Comparison of ENCODE assay signal across 8 cellular contexts in genomic region chr12:64825143-64826011, GRCh38. TPM values are rescaled to one million over a fixed set of nuclear protein-coding genes. Genes with fewer than 3 reads are reported as not detected.
DNase-seq lines count a peak whose midpoint lies in the region; ATAC-seq and TF ChIP-seq lines count a peak whose summit lies in the region.

No MANE protein-coding gene starts in this region.

- H3K36me3 ChIP-seq in HUES48 (ENCODE audit: control insufficient read depth, insufficient read depth, low read length) (no peaks in the 10 kb centered on the region), iPS DF 6.9 (ENCODE audit: control insufficient read depth, insufficient read depth, low read length) (no peaks in the 10 kb centered on the region)

- no CpG with 5 or more reads among the region's 51 CpGs for WGBS in iPS DF 6.9 (ENCODE audit: insufficient coverage, insufficient read length)

- H3K9ac ChIP-seq in HUES48 (ENCODE audit: low read depth, low read length): no peak overlapping the region

- peak overlapping the region; percentile 73 for H3K4me3 Mint-ChIP-seq in activated B cell treated with CpG ODN at 0.5 μM for 24 hours

- POLR2A ChIA-PET in activated B cell treated with CpG ODN at 0.5 μM for 24 hours (lab: Charles Lee): interaction anchor here (0.6 kb wide), 1 partner anchor 30 kb away, joined by 4 read pairs; no protein-coding TSS in a partner anchor

- H3K9me3 Mint-ChIP-seq in activated B cell treated with CpG ODN at 0.5 μM for 24 hours: peaks cover 3% of the 10 kb centered on the region

- no peak for ATAC-seq in activated B cell treated with CpG ODN at 0.5 μM for 24 hours (ENCODE audit: low read depth)
- no peak for ATAC-seq in stimulated activated naive CD8-positive, alpha-beta T cell treated with anti-CD3 and anti-CD28 coated beads, Interleukin-15, Interleukin-2, amounts not matched to agents 100 U/mL and 50 U/mL, for 24 hours

- H3K4me1 ChIP-seq in HUES48 (ENCODE audit: control insufficient read depth, insufficient read depth, low read length): peaks cover 7% of the 10 kb centered on the region
- H3K4me1 ChIP-seq in iPS DF 6.9 (ENCODE audit: control insufficient read depth, insufficient read depth, low read length): no peaks in the 10 kb centered on the region

- peaks cover 39% of the 10 kb centered on the region for H3K27me3 Mint-ChIP-seq in activated B cell treated with CpG ODN at 0.5 μM for 24 hours

- DNase-seq in DMS79 treated with DMSO at 0.1 percent for 48 hours (lab: John Stamatoyannopoulos, UW) (peak; percentile 45), activated B cell treated with CpG ODN at 0.5 μM for 24 hours (no peak), iPS DF 6.9 (ENCODE audit: low read depth, low spot score) (no peak), pons (ENCODE audit: low spot score) (no peak), posterior vena cava (ENCODE audit: low spot score) (no peak), AG20443 (ENCODE audit: low spot score) (no peak)
- DNase-seq in stimulated activated naive CD8-positive, alpha-beta T cell treated with anti-CD3 and anti-CD28 coated beads, Interleukin-15, Interleukin-2, amounts not matched to agents 100 U/mL and 50 U/mL, for 24 hours: peak; percentile 20

- intact Hi-C loops in activated B cell treated with CpG ODN at 0.5 μM for 24 hours (cut with micrococcal nuclease) (no loop called here), posterior vena cava (cut with DNase I) (no loop called here)

- H3K4me3 ChIP-seq in HUES48 (ENCODE audit: low read depth, low read length) (peak overlapping the region; percentile 66), iPS DF 6.9 (ENCODE audit: low read length) (peak overlapping the region; percentile 27; the same call in 1 of the 2 replicates)

- H3K27me3 ChIP-seq in HUES48 (ENCODE audit: control insufficient read depth, insufficient read depth, low read length) (peaks cover 55% of the 10 kb centered on the region), iPS DF 6.9 (ENCODE audit: control insufficient read depth, insufficient read depth, low read length) (peaks cover 24% of the 10 kb centered on the region)

- no peak overlapping the region for H3K27ac ChIP-seq in HUES48 (ENCODE audit: low read depth, low read length)
- no peak overlapping the region for H3K27ac ChIP-seq in iPS DF 6.9 (ENCODE audit: low read length)

- H3K9me3 ChIP-seq in HUES48 (ENCODE audit: control insufficient read depth, insufficient read depth, low read length): 0 out of 2 replicates have a peak, but pooled peaks cover 3% of the 10 kb centered on the region
- H3K9me3 ChIP-seq in iPS DF 6.9 (ENCODE audit: control insufficient read depth, insufficient read depth, low read length): no peaks in the 10 kb centered on the region

- H3K27ac Mint-ChIP-seq in activated B cell treated with CpG ODN at 0.5 μM for 24 hours: no peak overlapping the region

- CTCF ChIA-PET in activated B cell treated with CpG ODN at 0.5 μM for 24 hours (lab: Charles Lee): no interaction called here

- H3K4me1 Mint-ChIP-seq in activated B cell treated with CpG ODN at 0.5 μM for 24 hours: peaks cover 17% of the 10 kb centered on the region

- TF ChIP-seq CTCF in activated B cell treated with CpG ODN at 0.5 μM for 24 hours (IDR thresholded peaks at IDR 0.05): no peak

- no peaks in the 10 kb centered on the region for H3K36me3 Mint-ChIP-seq in activated B cell treated with CpG ODN at 0.5 μM for 24 hours (ENCODE audit: low read depth)

RNA-seq across cellular contexts. Expression of gene TBC1D30, which starts 0.9 kb away (rescaled TPM):
- total RNA-seq in activated B cell treated with CpG ODN at 0.5 μM for 24 hours (0.13 and 0.32 TPM in 2 replicates), posterior vena cava (1 to 10 TPM in 1 of 2 donors, under 1 TPM in 1; 0.60 to 3.7 TPM)

Comparison
In these comparisons a context has a peak if more than half of its experiments do, and no peak if none do; other contexts are left out.
1. DNase-seq: peak in DMS79 treated with DMSO at 0.1 percent for 48 hours (single experiment) and stimulated activated naive CD8-positive, alpha-beta T cell treated with anti-CD3 and anti-CD28 coated beads, Interleukin-15, Interleukin-2, amounts not matched to agents 100 U/mL and 50 U/mL, for 24 hours (single experiment); none in activated B cell treated with CpG ODN at 0.5 μM for 24 hours (single experiment), iPS DF 6.9 (single experiment), pons (single experiment), posterior vena cava (single experiment) and AG20443 (single experiment).